Comparison of ENCODE assay signal across 5 cellular contexts in genomic region chr12:56077966-56078365, GRCh38. TPM values are rescaled to one million over a fixed set of nuclear protein-coding genes. Genes with fewer than 3 reads are reported as not detected.
DNase-seq lines count a peak whose midpoint lies in the region; ATAC-seq, FAIRE-seq and TF ChIP-seq lines count a peak whose summit lies in the region.
"Not testable (repeated sequence)": the region's sequence is repeated elsewhere in the genome, so short reads cannot be mapped to it uniquely, and the experiment has no call there.

No MANE protein-coding gene starts in this region.

- FAIRE-seq in HepG2 (lab: Jason Lieb, UNC), result not testable (repeated sequence)

- 33% methylated on average over 9 of the region's 9 CpGs for WGBS in HepG2 (ENCODE audit: low lambda C conversion rate)

- H3K4me3 ChIP-seq in CD8-positive, alpha-beta memory T cell (ENCODE audit: low read length); HepG2 (replicated peaks in 1 of 3; ENCODE audit: insufficient read depth in 1 of 3, low read depth in 2 of 3, low read length in 3 of 3): not testable (repeated sequence)

- peaks cover 3 to 24% (median 4%) of the 10 kb centered on the region in 3 donors for H3K4me1 Mint-ChIP-seq in CD8-positive, alpha-beta memory T cell
- peaks cover 13% of the 10 kb centered on the region for H3K4me1 Mint-ChIP-seq in central memory CD8-positive, alpha-beta T cell
- H3K4me1 Mint-ChIP-seq in progenitor cell of endocrine pancreas (ENCODE audit: low read depth), result peaks cover 22% of the 10 kb centered on the region

- not testable (repeated sequence) for H2AFZ ChIP-seq in HepG2 (ENCODE audit: low read length)

- CTCF ChIA-PET in CD8-positive, alpha-beta memory T cell (lab: Charles Lee), result interaction anchor here (0.7 to 1.4 kb wide), 2 partner anchors 27 to 31 kb away, joined by 3 to 4 read pairs; partner anchors contain the start of gene PA2G4
- CTCF ChIA-PET in HepG2 (lab: Yijun Ruan, JAX; ENCODE audit: low intra/inter-chr PET ratio, low total read pairs), result interaction anchor here (1.4 kb wide), 1 partner anchor 38 kb away, joined by 4 read pairs; the partner anchor contains the start of gene RPL41

- not testable (repeated sequence) for H4K20me1 ChIP-seq in HepG2 (ENCODE audit: insufficient read depth, low read length)

- not testable (repeated sequence) for DNase-seq in CD8-positive, alpha-beta memory T cell; central memory CD8-positive, alpha-beta T cell (ENCODE audit: low spot score in 2 of 2); HepG2 (ENCODE audit: low spot score); progenitor cell of endocrine pancreas (ENCODE audit: low spot score, unreplicated experiment)

- peaks cover 0 to 10% of the 10 kb centered on the region in 2 donors for H3K27me3 Mint-ChIP-seq in CD8-positive, alpha-beta memory T cell
- H3K27me3 Mint-ChIP-seq in central memory CD8-positive, alpha-beta T cell, result peaks cover 16% of the 10 kb centered on the region
- not testable (repeated sequence) for H3K27me3 Mint-ChIP-seq in progenitor cell of endocrine pancreas

- in situ Hi-C loops in HepG2 (cut with HindIII; ENCODE audit: extremely low pct_ligation_motif_present, low pct_unique_long_range_greater_than_20kb), result not testable (repeated sequence)

- H3K27ac ChIP-seq in CD8-positive, alpha-beta memory T cell (ENCODE audit: low read depth, low read length); HepG2 (ENCODE audit: extremely low read length, insufficient read depth, low read length): not testable (repeated sequence)
- H3K27ac ChIP-seq in VCaP, result peak overlapping the region; percentile 95

- not testable (repeated sequence) for H3K27ac Mint-ChIP-seq in CD8-positive, alpha-beta memory T cell; central memory CD8-positive, alpha-beta T cell (ENCODE audit: low read depth); progenitor cell of endocrine pancreas

- POLR2A ChIA-PET in CD8-positive, alpha-beta memory T cell (lab: Charles Lee), result interaction anchor here (0.6 kb wide), 2 partner anchors 40 to 52 kb away, joined by 3 read pairs; partner anchors contain the start of gene ZC3H10
- POLR2A ChIA-PET in HepG2 (lab: Yijun Ruan, JAX), result interaction anchor here (1.6 to 10.2 kb wide), 2 partner anchors 25 to 71 kb away, joined by 5 to 279 read pairs; partner anchors contain the start of gene PA2G4

- not testable (repeated sequence) for H3K36me3 Mint-ChIP-seq in CD8-positive, alpha-beta memory T cell; central memory CD8-positive, alpha-beta T cell (ENCODE audit: insufficient read depth); progenitor cell of endocrine pancreas (ENCODE audit: insufficient read depth)

- peak overlapping the region in 4 of 7 donors; percentile 50 to 94 (median 85) for H3K4me3 Mint-ChIP-seq in CD8-positive, alpha-beta memory T cell
- peak overlapping the region; percentile 78 for H3K4me3 Mint-ChIP-seq in central memory CD8-positive, alpha-beta T cell
- peak overlapping the region; percentile 40 for H3K4me3 Mint-ChIP-seq in progenitor cell of endocrine pancreas (ENCODE audit: low read depth)

- H3K79me2 ChIP-seq in HepG2 (ENCODE audit: insufficient read depth, low read length), result peaks cover 20% of the 10 kb centered on the region

- intact Hi-C loops in HepG2 (cut with micrococcal nuclease; ENCODE audit: unreplicated experiment), result loop anchor here (2.0 kb wide), 1 partner anchor 31 kb away; no protein-coding TSS in a partner anchor

- not testable (repeated sequence) for TF ChIP-seq CTCF in VCaP (conservative IDR thresholded peaks at IDR 0.05); HepG2 (CRISPR knock-in tag; IDR thresholded peaks at IDR 0.05); progenitor cell of endocrine pancreas (IDR thresholded peaks at IDR 0.05; ENCODE audit: unreplicated experiment)

- not testable (repeated sequence) for TF ChIP-seq RAD21 in HepG2 (CRISPR knock-in tag; IDR thresholded peaks at IDR 0.05)

- not testable (repeated sequence) for H3K36me3 ChIP-seq in CD8-positive, alpha-beta memory T cell (ENCODE audit: insufficient read depth, low read length); HepG2 (replicated peaks in 1 of 2; ENCODE audit: control insufficient read depth in 1 of 2, insufficient read depth in 2 of 2, low read length in 2 of 2)

- ATAC-seq in central memory CD8-positive, alpha-beta T cell (replicated peaks; ENCODE audit: extremely low read depth, poor library complexity, severe bottlenecking); HepG2: not testable (repeated sequence)

- not testable (repeated sequence) for H3K27me3 ChIP-seq in CD8-positive, alpha-beta memory T cell (ENCODE audit: insufficient read depth, low read length, poor library complexity, severe bottlenecking); HepG2 (ENCODE audit: control insufficient read depth in 1 of 2, insufficient read depth in 2 of 2, low read length in 2 of 2)

- not testable (repeated sequence) for TF ChIP-seq EP300 in HepG2 (IDR thresholded peaks at IDR 0.05; ENCODE audit: low read depth in 2 of 2, low read length in 2 of 2); HepG2 (CRISPR knock-in tag; IDR thresholded peaks at IDR 0.05; ENCODE audit: borderline replicate concordance)

- not testable (repeated sequence) for TF ChIP-seq POLR2A in HepG2 (IDR thresholded peaks at IDR 0.05; ENCODE audit: insufficient read depth in 1 of 2, low read depth in 2 of 2, low read length in 2 of 2)

- BruUV-seq in HepG2 (replicated peaks; lab: Mats Ljungman, UMichigan), result not testable (repeated sequence)

- H3K4me1 ChIP-seq in CD8-positive, alpha-beta memory T cell (ENCODE audit: insufficient read depth, low read length), result not testable (repeated sequence)
- H3K4me1 ChIP-seq in HepG2 (ENCODE audit: insufficient read depth, low read length), result peaks cover 49% of the 10 kb centered on the region

- H3K4me2 ChIP-seq in HepG2 (ENCODE audit: low read depth, low read length), result not testable (repeated sequence)

- not testable (repeated sequence) for H3K9me3 ChIP-seq in CD8-positive, alpha-beta memory T cell (ENCODE audit: low read length); HepG2 (ENCODE audit: low read length)

- H3K9me3 Mint-ChIP-seq in CD8-positive, alpha-beta memory T cell; central memory CD8-positive, alpha-beta T cell; progenitor cell of endocrine pancreas (ENCODE audit: low read depth): not testable (repeated sequence)

- H3K9ac ChIP-seq in HepG2 (ENCODE audit: insufficient read depth, low read depth, low read length), result not testable (repeated sequence)

RNA-seq across cellular contexts. Expression of gene ERBB3, which starts 2.0 kb away (rescaled TPM):
- 1 to 10 TPM; 1.7 to 1.9 TPM for total RNA-seq in CD8-positive, alpha-beta memory T cell
- polyA plus RNA-seq in CD8-positive, alpha-beta memory T cell, result 0.63 TPM
- total RNA-seq in HepG2 (2016; rRNA removed; fragmentation: Illumina TruSeq; extraction: Trizol), result 55.2 and 93.6 TPM in 2 replicates
- 36.1 and 42.2 TPM in 2 replicates for total RNA-seq in HepG2 (2016; cell fraction: cytosol; rRNA removed; fragmentation: Illumina TruSeq; extraction: Trizol; ENCODE audit: low read depth)
- 46.7 and 98.5 TPM in 2 replicates for total RNA-seq in HepG2 (2016; cell fraction: insoluble cytoplasmic fraction; rRNA removed; fragmentation: Illumina TruSeq; extraction: Trizol)
- total RNA-seq in HepG2 (2016; cell fraction: membrane; rRNA removed; fragmentation: Illumina TruSeq; extraction: Trizol), result 46.8 and 48.3 TPM in 2 replicates
- 117 and 127 TPM in 2 replicates for total RNA-seq in HepG2 (2016; cell fraction: nucleus; rRNA removed; fragmentation: Illumina TruSeq; extraction: Trizol)
- polyA plus RNA-seq in HepG2 (2011; rRNA removed), result 358 and 371 TPM in 2 replicates
- 214 and 230 TPM in 2 replicates for polyA plus RNA-seq in HepG2 (2011; cell fraction: cytosol; rRNA removed)
- polyA plus RNA-seq in HepG2 (2011; cell fraction: nucleus; rRNA removed), result 367 and 383 TPM in 2 replicates
- 198 and 242 TPM in 2 replicates for polyA plus RNA-seq in HepG2 (2012)
- 24.3 and 27.5 TPM in 2 replicates for polyA plus RNA-seq in HepG2 (2016; cell fraction: cytosol; fragmentation: Illumina TruSeq; extraction: Trizol; ENCODE audit: low read depth)
- polyA plus RNA-seq in HepG2 (2016; cell fraction: insoluble cytoplasmic fraction; fragmentation: Illumina TruSeq; extraction: Trizol; ENCODE audit: low read depth), result 35.3 and 44.6 TPM in 2 replicates
- 26.3 and 32.3 TPM in 2 replicates for polyA plus RNA-seq in HepG2 (2016; cell fraction: membrane; fragmentation: Illumina TruSeq; extraction: Trizol; ENCODE audit: low read depth)
- polyA plus RNA-seq in HepG2 (2016; cell fraction: nucleus; fragmentation: Illumina TruSeq; extraction: Trizol; ENCODE audit: insufficient read depth, low read depth), result 175 and 182 TPM in 2 replicates
- 35.9 and 876 TPM in 2 replicates for polyA minus RNA-seq in HepG2 (2011; rRNA and poly(A)+ RNA removed; ENCODE audit: low replicate concordance)
- polyA minus RNA-seq in HepG2 (2011; cell fraction: cytosol; rRNA and poly(A)+ RNA removed), result 280 and 283 TPM in 2 replicates
- 466 and 567 TPM in 2 replicates for polyA minus RNA-seq in HepG2 (2011; cell fraction: nucleus; rRNA and poly(A)+ RNA removed)
- total RNA-seq in progenitor cell of endocrine pancreas, result 206 and 221 TPM in 2 replicates

RNA-seq across cellular contexts. Expression of gene PA2G4, which starts 26.4 kb away (rescaled TPM):
- total RNA-seq in CD8-positive, alpha-beta memory T cell, result 100 to 1,000 TPM; 468 to 504 TPM
- 249 TPM for polyA plus RNA-seq in CD8-positive, alpha-beta memory T cell
- total RNA-seq in HepG2 (2016; rRNA removed; fragmentation: Illumina TruSeq; extraction: Trizol), result 240 and 281 TPM in 2 replicates
- total RNA-seq in HepG2 (2016; cell fraction: cytosol; rRNA removed; fragmentation: Illumina TruSeq; extraction: Trizol; ENCODE audit: low read depth), result 34.6 and 38.4 TPM in 2 replicates
- total RNA-seq in HepG2 (2016; cell fraction: insoluble cytoplasmic fraction; rRNA removed; fragmentation: Illumina TruSeq; extraction: Trizol), result 238 and 272 TPM in 2 replicates
- total RNA-seq in HepG2 (2016; cell fraction: membrane; rRNA removed; fragmentation: Illumina TruSeq; extraction: Trizol), result 70.8 and 76.3 TPM in 2 replicates
- 107 and 120 TPM in 2 replicates for total RNA-seq in HepG2 (2016; cell fraction: nucleus; rRNA removed; fragmentation: Illumina TruSeq; extraction: Trizol)
- polyA plus RNA-seq in HepG2 (2011; rRNA removed), result 115 and 147 TPM in 2 replicates
- 101 and 136 TPM in 2 replicates for polyA plus RNA-seq in HepG2 (2011; cell fraction: cytosol; rRNA removed)
- 71.8 and 88.2 TPM in 2 replicates for polyA plus RNA-seq in HepG2 (2011; cell fraction: nucleus; rRNA removed)
- polyA plus RNA-seq in HepG2 (2012), result 112 and 121 TPM in 2 replicates
- polyA plus RNA-seq in HepG2 (2016; cell fraction: cytosol; fragmentation: Illumina TruSeq; extraction: Trizol; ENCODE audit: low read depth), result 42.2 and 43.3 TPM in 2 replicates
- polyA plus RNA-seq in HepG2 (2016; cell fraction: insoluble cytoplasmic fraction; fragmentation: Illumina TruSeq; extraction: Trizol; ENCODE audit: low read depth), result 357 and 380 TPM in 2 replicates
- 55.0 and 58.3 TPM in 2 replicates for polyA plus RNA-seq in HepG2 (2016; cell fraction: membrane; fragmentation: Illumina TruSeq; extraction: Trizol; ENCODE audit: low read depth)
- polyA plus RNA-seq in HepG2 (2016; cell fraction: nucleus; fragmentation: Illumina TruSeq; extraction: Trizol; ENCODE audit: insufficient read depth, low read depth), result 190 and 200 TPM in 2 replicates
- 51.1 and 143 TPM in 2 replicates for polyA minus RNA-seq in HepG2 (2011; rRNA and poly(A)+ RNA removed; ENCODE audit: low replicate concordance)
- 71.0 and 74.1 TPM in 2 replicates for polyA minus RNA-seq in HepG2 (2011; cell fraction: cytosol; rRNA and poly(A)+ RNA removed)
- polyA minus RNA-seq in HepG2 (2011; cell fraction: nucleus; rRNA and poly(A)+ RNA removed), result 70.0 and 97.2 TPM in 2 replicates
- 103 and 106 TPM in 2 replicates for total RNA-seq in progenitor cell of endocrine pancreas

RNA-seq across cellular contexts. Expression of gene RPS26, which starts 36.2 kb away (rescaled TPM):
- total RNA-seq in CD8-positive, alpha-beta memory T cell, result 10 to 100 TPM; 48.8 to 59.9 TPM
- 1,127 TPM for polyA plus RNA-seq in CD8-positive, alpha-beta memory T cell
- total RNA-seq in HepG2 (2016; rRNA removed; fragmentation: Illumina TruSeq; extraction: Trizol) (421 and 486 TPM in 2 replicates), progenitor cell of endocrine pancreas (30.2 and 39.3 TPM in 2 replicates)
- total RNA-seq in HepG2 (2016; cell fraction: cytosol; rRNA removed; fragmentation: Illumina TruSeq; extraction: Trizol; ENCODE audit: low read depth), result 72.0 TPM in 2 replicates
- total RNA-seq in HepG2 (2016; cell fraction: insoluble cytoplasmic fraction; rRNA removed; fragmentation: Illumina TruSeq; extraction: Trizol), result 458 and 473 TPM in 2 replicates
- total RNA-seq in HepG2 (2016; cell fraction: membrane; rRNA removed; fragmentation: Illumina TruSeq; extraction: Trizol), result 138 and 145 TPM in 2 replicates
- 138 and 140 TPM in 2 replicates for total RNA-seq in HepG2 (2016; cell fraction: nucleus; rRNA removed; fragmentation: Illumina TruSeq; extraction: Trizol)
- polyA plus RNA-seq in HepG2 (2011; rRNA removed), result 137 and 150 TPM in 2 replicates
- 378 and 432 TPM in 2 replicates for polyA plus RNA-seq in HepG2 (2011; cell fraction: cytosol; rRNA removed)
- 76.8 and 81.8 TPM in 2 replicates for polyA plus RNA-seq in HepG2 (2011; cell fraction: nucleus; rRNA removed)
- 154 and 167 TPM in 2 replicates for polyA plus RNA-seq in HepG2 (2012)
- 148 and 185 TPM in 2 replicates for polyA plus RNA-seq in HepG2 (2016; cell fraction: cytosol; fragmentation: Illumina TruSeq; extraction: Trizol; ENCODE audit: low read depth)
- polyA plus RNA-seq in HepG2 (2016; cell fraction: insoluble cytoplasmic fraction; fragmentation: Illumina TruSeq; extraction: Trizol; ENCODE audit: low read depth), result 474 and 475 TPM in 2 replicates
- 144 and 146 TPM in 2 replicates for polyA plus RNA-seq in HepG2 (2016; cell fraction: membrane; fragmentation: Illumina TruSeq; extraction: Trizol; ENCODE audit: low read depth)
- polyA plus RNA-seq in HepG2 (2016; cell fraction: nucleus; fragmentation: Illumina TruSeq; extraction: Trizol; ENCODE audit: insufficient read depth, low read depth), result 247 and 273 TPM in 2 replicates
- 68.8 and 527 TPM in 2 replicates for polyA minus RNA-seq in HepG2 (2011; rRNA and poly(A)+ RNA removed; ENCODE audit: low replicate concordance)
- 25.4 and 29.8 TPM in 2 replicates for polyA minus RNA-seq in HepG2 (2011; cell fraction: cytosol; rRNA and poly(A)+ RNA removed)
- 35.5 and 41.8 TPM in 2 replicates for polyA minus RNA-seq in HepG2 (2011; cell fraction: nucleus; rRNA and poly(A)+ RNA removed)

RNA-seq across cellular contexts. Expression of gene RPL41, which starts 38.5 kb away (rescaled TPM):
- total RNA-seq in CD8-positive, alpha-beta memory T cell, result 1,000 to 10,000 TPM; 5,711 to 5,990 TPM
- 7,268 TPM for polyA plus RNA-seq in CD8-positive, alpha-beta memory T cell
- total RNA-seq in HepG2 (2016; rRNA removed; fragmentation: Illumina TruSeq; extraction: Trizol) (4,012 and 4,443 TPM in 2 replicates), progenitor cell of endocrine pancreas (3,912 and 3,916 TPM in 2 replicates)
- total RNA-seq in HepG2 (2016; cell fraction: cytosol; rRNA removed; fragmentation: Illumina TruSeq; extraction: Trizol; ENCODE audit: low read depth), result 4,595 and 4,984 TPM in 2 replicates
- 3,905 and 4,309 TPM in 2 replicates for total RNA-seq in HepG2 (2016; cell fraction: insoluble cytoplasmic fraction; rRNA removed; fragmentation: Illumina TruSeq; extraction: Trizol)
- total RNA-seq in HepG2 (2016; cell fraction: membrane; rRNA removed; fragmentation: Illumina TruSeq; extraction: Trizol), result 8,921 and 9,031 TPM in 2 replicates
- 1,404 and 1,661 TPM in 2 replicates for total RNA-seq in HepG2 (2016; cell fraction: nucleus; rRNA removed; fragmentation: Illumina TruSeq; extraction: Trizol)
- 6,595 and 7,670 TPM in 2 replicates for polyA plus RNA-seq in HepG2 (2011; rRNA removed)
- polyA plus RNA-seq in HepG2 (2011; cell fraction: cytosol; rRNA removed), result 10,426 and 10,610 TPM in 2 replicates
- 2,744 and 3,913 TPM in 2 replicates for polyA plus RNA-seq in HepG2 (2011; cell fraction: nucleus; rRNA removed)
- 6,590 and 7,439 TPM in 2 replicates for polyA plus RNA-seq in HepG2 (2012)
- polyA plus RNA-seq in HepG2 (2016; cell fraction: cytosol; fragmentation: Illumina TruSeq; extraction: Trizol; ENCODE audit: low read depth), result 4,736 and 5,581 TPM in 2 replicates
- 3,730 and 4,210 TPM in 2 replicates for polyA plus RNA-seq in HepG2 (2016; cell fraction: insoluble cytoplasmic fraction; fragmentation: Illumina TruSeq; extraction: Trizol; ENCODE audit: low read depth)
- polyA plus RNA-seq in HepG2 (2016; cell fraction: membrane; fragmentation: Illumina TruSeq; extraction: Trizol; ENCODE audit: low read depth), result 7,715 and 8,246 TPM in 2 replicates
- 2,380 and 2,524 TPM in 2 replicates for polyA plus RNA-seq in HepG2 (2016; cell fraction: nucleus; fragmentation: Illumina TruSeq; extraction: Trizol; ENCODE audit: insufficient read depth, low read depth)
- polyA minus RNA-seq in HepG2 (2011; rRNA and poly(A)+ RNA removed; ENCODE audit: low replicate concordance), result 1,172 and 2,100 TPM in 2 replicates
- 821 and 951 TPM in 2 replicates for polyA minus RNA-seq in HepG2 (2011; cell fraction: cytosol; rRNA and poly(A)+ RNA removed)
- 395 and 501 TPM in 2 replicates for polyA minus RNA-seq in HepG2 (2011; cell fraction: nucleus; rRNA and poly(A)+ RNA removed)

RNA-seq across cellular contexts. Expression of gene ZC3H10, which starts 40.1 kb away (rescaled TPM):
- total RNA-seq in CD8-positive, alpha-beta memory T cell, result 1 to 10 TPM; 8.1 to 9.0 TPM
- 3.2 TPM for polyA plus RNA-seq in CD8-positive, alpha-beta memory T cell
- total RNA-seq in HepG2 (2016; rRNA removed; fragmentation: Illumina TruSeq; extraction: Trizol) (1.9 and 2.3 TPM in 2 replicates), progenitor cell of endocrine pancreas (12.0 and 13.8 TPM in 2 replicates)
- 3.2 and 3.7 TPM in 2 replicates for total RNA-seq in HepG2 (2016; cell fraction: cytosol; rRNA removed; fragmentation: Illumina TruSeq; extraction: Trizol; ENCODE audit: low read depth)
- 1.6 and 2.5 TPM in 2 replicates for total RNA-seq in HepG2 (2016; cell fraction: insoluble cytoplasmic fraction; rRNA removed; fragmentation: Illumina TruSeq; extraction: Trizol)
- 2.0 and 3.1 TPM in 2 replicates for total RNA-seq in HepG2 (2016; cell fraction: membrane; rRNA removed; fragmentation: Illumina TruSeq; extraction: Trizol)
- 2.9 and 4.3 TPM in 2 replicates for total RNA-seq in HepG2 (2016; cell fraction: nucleus; rRNA removed; fragmentation: Illumina TruSeq; extraction: Trizol)
- 0.70 and 0.98 TPM in 2 replicates for polyA plus RNA-seq in HepG2 (2011; rRNA removed)
- 0.58 and 0.59 TPM in 2 replicates for polyA plus RNA-seq in HepG2 (2011; cell fraction: cytosol; rRNA removed)
- polyA plus RNA-seq in HepG2 (2011; cell fraction: nucleus; rRNA removed), result 2.0 and 2.3 TPM in 2 replicates
- 0.99 and 1.0 TPM in 2 replicates for polyA plus RNA-seq in HepG2 (2012)
- 0.17 and 0.23 TPM in 2 replicates for polyA plus RNA-seq in HepG2 (2016; cell fraction: cytosol; fragmentation: Illumina TruSeq; extraction: Trizol; ENCODE audit: low read depth)
- polyA plus RNA-seq in HepG2 (2016; cell fraction: insoluble cytoplasmic fraction; fragmentation: Illumina TruSeq; extraction: Trizol; ENCODE audit: low read depth), result 1.2 and 1.5 TPM in 2 replicates
- polyA plus RNA-seq in HepG2 (2016; cell fraction: membrane; fragmentation: Illumina TruSeq; extraction: Trizol; ENCODE audit: low read depth), result 0.38 and 0.55 TPM in 2 replicates
- polyA plus RNA-seq in HepG2 (2016; cell fraction: nucleus; fragmentation: Illumina TruSeq; extraction: Trizol; ENCODE audit: insufficient read depth, low read depth), result 2.3 and 2.8 TPM in 2 replicates
- polyA minus RNA-seq in HepG2 (2011; rRNA and poly(A)+ RNA removed; ENCODE audit: low replicate concordance), result 5.6 and 16.3 TPM in 2 replicates
- polyA minus RNA-seq in HepG2 (2011; cell fraction: cytosol; rRNA and poly(A)+ RNA removed), result 1.8 and 2.6 TPM in 2 replicates
- polyA minus RNA-seq in HepG2 (2011; cell fraction: nucleus; rRNA and poly(A)+ RNA removed), result 8.6 and 8.8 TPM in 2 replicates

Comparison
In these comparisons a context has a peak if more than half of its experiments do, and no peak if none do; other contexts are left out.
1. RNA of gene ERBB3, which starts 2.0 kb away (total RNA-seq): 206 to 221 TPM in progenitor cell of endocrine pancreas and 36.1 to 127 TPM in HepG2; 1.7 to 1.9 TPM in CD8-positive, alpha-beta memory T cell; every median in the first group is over 10 times any median in the second.
2. Peak in every context shown above with its lines, with median percentiles within 50 percentile points of each other: H3K4me3 Mint-ChIP-seq.